10 cellular contexts compared by ENCODE assay signal in genomic region chr3:154954750-154955149, GRCh38.
DNase-seq lines count a peak whose midpoint lies in the region; ATAC-seq and TF ChIP-seq lines count a peak whose summit lies in the region.
"Had no signal": no experiment of that assay in that cellular context is flagged by ENCODE, and none has a peak within 500 bp of the region (broad histone marks: within the 10 kb centered on the region; RNA-seq: fewer than 3 reads in every experiment).

No MANE protein-coding gene starts in this region.

- no peak for TF ChIP-seq EP300 in upper lobe of left lung (IDR thresholded peaks at IDR 0.05)

- no peaks in the 10 kb centered on the region for H3K4me1 Mint-ChIP-seq in activated T-cell treated with anti-CD3 and anti-CD28 coated beads, Interleukin-2, amount 50 U/mL, for 24 hours (ENCODE audit: low read depth)

- no peak for ATAC-seq in upper lobe of left lung (ENCODE audit: low FRiP score in 2 of 2)

- peaks cover 6% of the 10 kb centered on the region for H3K9me3 Mint-ChIP-seq in activated T-cell treated with anti-CD3 and anti-CD28 coated beads, Interleukin-2, amount 50 U/mL, for 24 hours

- WGBS in upper lobe of left lung, 2 donors = 14 to 29% methylated on average over 1 of the region's 1 CpG

- no peaks in the 10 kb centered on the region for H3K36me3 Mint-ChIP-seq in activated T-cell treated with anti-CD3 and anti-CD28 coated beads, Interleukin-2, amount 50 U/mL, for 24 hours (ENCODE audit: low read depth)

- H3K27me3 ChIP-seq in upper lobe of left lung = no peaks in the 10 kb centered on the region
- H3K27me3 ChIP-seq in right atrium auricular region = no peaks in the 10 kb centered on the region
- H3K27me3 ChIP-seq: BLaER1 treated with 17β-estradiol and CSF1 and Interleukin-3, amounts not matched to agents 10 nM and 100 nM; heart left ventricle had no signal

- no peaks in the 10 kb centered on the region for H3K27me3 Mint-ChIP-seq in activated T-cell treated with anti-CD3 and anti-CD28 coated beads, Interleukin-2, amount 50 U/mL, for 24 hours

- no peak for TF ChIP-seq POLR2A in upper lobe of left lung (IDR thresholded peaks at IDR 0.05)

- no peak overlapping the region for H3K4me3 Mint-ChIP-seq in activated T-cell treated with anti-CD3 and anti-CD28 coated beads, Interleukin-2, amount 50 U/mL, for 24 hours

- DNase-seq in SIG-M5 treated with dmso at 0.1 percent for 504 hours (lab: John Stamatoyannopoulos, UW; ENCODE audit: unreplicated experiment) (peak; percentile 53), SIG-M5 (lab: John Stamatoyannopoulos, UW) (no peak), RKO (ENCODE audit: low spot score) (peak; percentile 58), foreskin melanocyte (peak; percentile 56), upper lobe of left lung (no peak), right atrium auricular region (ENCODE audit: low spot score) (no peak), ecto neural progenitor cell (ENCODE audit: low spot score) (no peak)
- DNase-seq in activated T-cell treated with anti-CD3 and anti-CD28 coated beads, Interleukin-2, amount 50 U/mL, for 24 hours = no peak
- DNase-seq: heart left ventricle had no signal

- peak in 4 of 6 experiments; percentile 11 to 30 (median 19) for TF ChIP-seq CTCF in upper lobe of left lung (IDR thresholded peaks at IDR 0.05)
- TF ChIP-seq CTCF in right atrium auricular region (IDR thresholded peaks at IDR 0.05) = peak in 1 of 2 donors; percentile 13

- H3K4me3 ChIP-seq in upper lobe of left lung (no peak overlapping the region), right atrium auricular region (no peak overlapping the region)
- H3K4me3 ChIP-seq: BLaER1 treated with 17β-estradiol and CSF1 and Interleukin-3, amounts not matched to agents 10 nM and 100 nM; heart left ventricle had no signal

- no peaks in the 10 kb centered on the region for H3K9me3 ChIP-seq in upper lobe of left lung
- H3K9me3 ChIP-seq in right atrium auricular region = peaks cover 0 to 15% of the 10 kb centered on the region in 2 donors

- H3K27ac ChIP-seq in upper lobe of left lung (no peak overlapping the region), right atrium auricular region (no peak overlapping the region)
- H3K27ac ChIP-seq: BLaER1 treated with 17β-estradiol and CSF1 and Interleukin-3, amounts not matched to agents 10 nM and 100 nM; heart left ventricle had no signal

- H3K4me1 ChIP-seq in upper lobe of left lung (no peaks in the 10 kb centered on the region), right atrium auricular region (no peaks in the 10 kb centered on the region)
- H3K4me1 ChIP-seq: BLaER1 treated with 17β-estradiol and CSF1 and Interleukin-3, amounts not matched to agents 10 nM and 100 nM; heart left ventricle had no signal

- H3K36me3 ChIP-seq in upper lobe of left lung = no peaks in the 10 kb centered on the region
- H3K36me3 ChIP-seq in right atrium auricular region = no peaks in the 10 kb centered on the region
- H3K36me3 ChIP-seq: BLaER1 treated with 17β-estradiol and CSF1 and Interleukin-3, amounts not matched to agents 10 nM and 100 nM; heart left ventricle had no signal

- no peak overlapping the region for H3K27ac Mint-ChIP-seq in activated T-cell treated with anti-CD3 and anti-CD28 coated beads, Interleukin-2, amount 50 U/mL, for 24 hours

Comparison
In these comparisons a context has a peak if more than half of its experiments do, and no peak if none do; other contexts are left out.
1. DNase-seq: peak in SIG-M5 treated with dmso at 0.1 percent for 504 hours (single experiment), RKO (single experiment) and foreskin melanocyte (single experiment); none in SIG-M5 (single experiment), upper lobe of left lung (0 of 2), activated T-cell treated with anti-CD3 and anti-CD28 coated beads, Interleukin-2, amount 50 U/mL, for 24 hours (single experiment), right atrium auricular region (single experiment) and ecto neural progenitor cell (single experiment).